In genomic region chr18:76565238-76566173, GRCh38 we compare ENCODE assay signal across 8 cellular contexts.
DNase-seq lines count a peak whose midpoint lies in the region; ATAC-seq and TF ChIP-seq lines count a peak whose summit lies in the region.

No MANE protein-coding gene starts in this region.

- POLR2A ChIA-PET in naive thymus-derived CD8-positive, alpha-beta T cell (lab: Charles Lee), result no interaction called here

- no peak for ATAC-seq in GM21447 (IDR thresholded peaks at IDR 0.05; ENCODE audit: unreplicated experiment)
- ATAC-seq in naive thymus-derived CD8-positive, alpha-beta T cell, result no peak

- peaks cover 0 to 3% (median 0%) of the 10 kb centered on the region in 3 donors for H3K36me3 Mint-ChIP-seq in naive thymus-derived CD8-positive, alpha-beta T cell

- peak overlapping the region in 5 of 10 donors; percentile 1 to 50 (median 41) for H3K4me3 Mint-ChIP-seq in naive thymus-derived CD8-positive, alpha-beta T cell

- H3K36me3 ChIP-seq in spleen, result no peaks in the 10 kb centered on the region

- 21 to 32% (median 30%) methylated on average over 23 of the region's 23 CpGs for WGBS in spleen, 5 donors

- no peaks in the 10 kb centered on the region for H3K9me3 ChIP-seq in spleen

- TF ChIP-seq CTCF in coronary artery (IDR thresholded peaks at IDR 0.05) (no peak), spleen (IDR thresholded peaks at IDR 0.05 in 8 of 11, conservative IDR thresholded peaks at IDR 0.05 in 3 of 11) (no peak)

- no peak for TF ChIP-seq POLR2A in spleen (IDR thresholded peaks at IDR 0.05)

- DNase-seq in H4 (ENCODE audit: low spot score) (peak; percentile 93), NCI-H526 treated with DMSO at 0.1 percent for 48 hours (lab: John Stamatoyannopoulos, UW) (peak; percentile 36), coronary artery (ENCODE audit: low spot score) (no peak), kidney tubule cell (ENCODE audit: low spot score) (peak; percentile 86), spleen (peak; percentile 84), NCI-H2029 treated with DMSO at 0.1 percent for 48 hours (lab: John Stamatoyannopoulos, UW) (no peak)
- no peak for DNase-seq in naive thymus-derived CD8-positive, alpha-beta T cell

- intact Hi-C loops in spleen (cut with DNase I; ENCODE audit: low total_unique reads), result no loop called here

- H3K4me1 Mint-ChIP-seq in naive thymus-derived CD8-positive, alpha-beta T cell, result peaks cover 3 to 12% (median 10%) of the 10 kb centered on the region in 4 donors

- H3K27me3 Mint-ChIP-seq in naive thymus-derived CD8-positive, alpha-beta T cell, result peaks cover 9 to 49% (median 17%) of the 10 kb centered on the region in 5 donors

- H3K4me3 ChIP-seq in coronary artery (peak overlapping the region; percentile 65), spleen (peak overlapping the region in 4 of 8 donors; percentile 2 to 55 (median 15))

- peak overlapping the region in 1 of 10 donors; percentile 82 for H3K27ac Mint-ChIP-seq in naive thymus-derived CD8-positive, alpha-beta T cell

- no peaks in the 10 kb centered on the region for H3K9me3 Mint-ChIP-seq in naive thymus-derived CD8-positive, alpha-beta T cell

- H3K4me1 ChIP-seq in spleen, result peaks cover 0 to 53% (median 13%) of the 10 kb centered on the region in 6 donors

- peaks cover 0 to 13% (median 0%) of the 10 kb centered on the region in 7 donors for H3K27me3 ChIP-seq in spleen (replicated peaks in 1 of 7)

- H3K27ac ChIP-seq in coronary artery (peak overlapping the region; percentile 50 to 85), spleen (peak overlapping the region in 7 of 8 donors; percentile 49 to 91 (median 85))

Comparison
In these comparisons a context has a peak if more than half of its experiments do, and no peak if none do; other contexts are left out.
1. DNase-seq: peak in H4 (single experiment), NCI-H526 treated with DMSO at 0.1 percent for 48 hours (single experiment), kidney tubule cell (single experiment) and spleen (single experiment); none in coronary artery (single experiment), naive thymus-derived CD8-positive, alpha-beta T cell (0 of 10) and NCI-H2029 treated with DMSO at 0.1 percent for 48 hours (single experiment).